13 cellular contexts compared by ENCODE assay signal in the genomic region with DNA sequence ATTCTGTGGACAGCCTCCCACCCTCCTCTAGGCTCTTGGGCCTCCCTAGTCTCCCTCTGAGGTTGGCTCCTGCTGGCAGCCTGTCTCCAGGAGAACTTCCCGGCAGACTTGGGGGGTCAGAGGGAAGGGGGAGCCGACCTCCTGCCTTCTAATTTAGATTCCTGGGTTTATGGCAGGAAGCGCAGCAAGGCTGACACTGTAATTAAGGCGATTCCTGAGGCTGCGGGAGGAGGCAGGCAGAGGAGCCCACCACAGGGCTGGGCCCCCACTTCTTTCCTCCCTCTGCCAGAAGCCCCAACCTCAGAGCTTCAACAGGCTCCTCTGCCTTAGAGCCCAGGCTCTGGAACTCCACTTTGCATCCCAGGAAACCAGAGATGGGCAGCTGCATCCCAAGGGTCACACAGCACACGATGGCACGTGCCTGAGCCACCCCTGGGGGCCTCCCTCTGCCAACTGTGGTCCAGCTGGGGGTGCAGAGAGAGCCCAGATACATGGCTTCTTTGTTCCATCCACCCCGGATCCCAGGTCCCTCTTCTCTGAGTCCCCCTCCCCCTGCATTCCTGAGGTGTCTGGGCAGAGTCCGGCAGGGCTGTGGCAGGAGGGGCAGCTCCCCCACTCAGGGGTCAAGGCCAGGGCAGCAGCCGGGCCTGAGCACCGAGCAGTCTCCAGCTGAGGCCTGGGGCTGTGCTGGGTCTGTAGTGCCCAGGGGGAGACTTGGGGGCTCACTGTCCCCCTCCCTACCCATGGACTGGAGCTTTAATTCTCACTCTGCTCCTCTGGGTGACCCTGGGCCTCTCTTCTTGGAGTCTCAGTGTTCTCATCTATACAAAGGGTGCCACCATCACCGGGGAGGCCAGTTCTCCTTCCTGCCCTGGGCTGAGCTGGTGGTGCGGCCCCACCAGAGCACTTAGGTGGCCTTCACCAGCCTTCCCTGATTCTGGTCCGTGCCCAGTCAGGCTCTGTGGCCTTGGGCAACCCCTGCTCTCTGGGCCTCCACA. TPM values are rescaled to one million over a fixed set of nuclear protein-coding genes. Genes with fewer than 3 reads are reported as not detected.
DNase-seq lines count a peak whose midpoint lies in the region; ATAC-seq, FAIRE-seq and TF ChIP-seq lines count a peak whose summit lies in the region.
"Had no signal": no experiment of that assay in that cellular context is flagged by ENCODE, and none has a peak within 500 bp of the region (broad histone marks: within the 10 kb centered on the region; RNA-seq: fewer than 3 reads in every experiment).

No MANE protein-coding gene starts in this region.

- TF ChIP-seq RAD21 in H1 (IDR thresholded peaks at IDR 0.05 in 1 of 2, conservative IDR thresholded peaks at IDR 0.05 in 1 of 2; ENCODE audit: low read depth in 2 of 2, low read length in 2 of 2), result no peak

- H3K9me3 Mint-ChIP-seq in activated CD4-positive, alpha-beta T cell treated with anti-CD3 and anti-CD28 coated beads, Interleukin-2, amount 10 ng/mL, durations not matched to agents 7 days and 5 days, result peaks cover 3% of the 10 kb centered on the region

- CTCF ChIA-PET in H1 (lab: Charles Lee; ENCODE audit: partially characterized antibody), result interaction anchor here (0.5 to 31.3 kb wide), 14 partner anchors 9 to 141 kb away, joined by 3 to 522 read pairs (median 3); a partner anchor contains a TSS
- CTCF ChIA-PET in activated CD4-positive, alpha-beta T cell treated with anti-CD3 and anti-CD28 coated beads, Interleukin-2, amount 10 ng/mL, durations not matched to agents 7 days and 5 days (lab: Charles Lee), result interaction anchor here (1.6 kb wide), 1 partner anchor 8 kb away, joined by 5 read pairs; no protein-coding TSS in a partner anchor

- H2BK5ac ChIP-seq in H1 (ENCODE audit: low read depth, low read length), result no peak overlapping the region

- 65% methylated on average over 13 of the region's 14 CpGs; no CpG with 5 or more reads in 1 of the 2 experiments for WGBS in H1 (ENCODE audit: extremely low coverage in 1 of 2, insufficient coverage in 1 of 2, insufficient read length in 1 of 2, insufficient replicate concordance in 2 of 2, low coverage in 1 of 2, low lambda C conversion rate in 2 of 2, missing lambda C conversion rate in 1 of 2), 2 experiments
- 48 to 62% methylated on average over 8 to 9 of the region's 14 CpGs for WGBS in mesodermal cell (ENCODE audit: insufficient coverage in 2 of 2), 2 experiments

- no peak overlapping the region for H3K9ac ChIP-seq in H1 (replicated peaks in 1 of 4; ENCODE audit: extremely low read depth in 1 of 4, low read depth in 3 of 4, low read length in 3 of 4)

- peaks cover 2% of the 10 kb centered on the region for H3K27me3 Mint-ChIP-seq in activated CD4-positive, alpha-beta T cell treated with anti-CD3 and anti-CD28 coated beads, Interleukin-2, amount 10 ng/mL, durations not matched to agents 7 days and 5 days

- H3K4ac ChIP-seq in H1 (replicated peaks; ENCODE audit: insufficient read length, low read depth, low read length), result no peak overlapping the region

- H2AFZ ChIP-seq in H1 (ENCODE audit: low read length), result no peak overlapping the region

- no peak overlapping the region for H3K4me2 ChIP-seq in H1 (ENCODE audit: insufficient read depth in 1 of 2, low read depth in 2 of 2, low read length in 2 of 2)

- H4K5ac ChIP-seq in H1 (ENCODE audit: insufficient read length, low read depth, low read length), result no peak overlapping the region

- no peak overlapping the region for H3K27ac ChIP-seq in H1 (ENCODE audit: low read depth, low read length)
- H3K27ac ChIP-seq in mesodermal cell (ENCODE audit: low read depth, low read length, severe bottlenecking), result peak overlapping the region; percentile 39
- peak overlapping the region; percentile 68 for H3K27ac ChIP-seq in vagina
- H3K27ac ChIP-seq: SK-N-MC had no signal

- H2BK120ac ChIP-seq in H1 (replicated peaks; ENCODE audit: low read depth, low read length), result no peak overlapping the region

- POLR2A ChIA-PET in H1 (lab: Charles Lee; ENCODE audit: partially characterized antibody), result interaction anchor here (0.8 to 1.9 kb wide), 8 partner anchors 8 to 50 kb away, joined by 3 to 5 read pairs (median 3); a partner anchor contains a TSS
- POLR2A ChIA-PET in activated CD4-positive, alpha-beta T cell treated with anti-CD3 and anti-CD28 coated beads, Interleukin-2, amount 10 ng/mL, durations not matched to agents 7 days and 5 days (lab: Charles Lee), result no interaction called here

- no peak overlapping the region for H2AK5ac ChIP-seq in H1 (ENCODE audit: low read depth, low read length)

- intact Hi-C loops in left ventricle myocardium superior (cut with micrococcal nuclease), result no loop called here
- intact Hi-C loops in cardiac septum (cut with DNase I), result no loop called here
- intact Hi-C loops in vagina (cut with DNase I), result no loop called here

- DNase-seq in left ventricle myocardium superior, result peak; percentile 16
- no peak for DNase-seq in cardiac septum (ENCODE audit: low spot score)
- DNase-seq in H1 (ENCODE audit: low read depth in 1 of 2, low spot score in 2 of 2), result peak in 1 of 2 experiments; percentile 70
- no peak for DNase-seq in vagina (ENCODE audit: extremely low spot score in 2 of 2)
- no peak for DNase-seq in NCI-H2107 (lab: John Stamatoyannopoulos, UW)
- DNase-seq in activated CD4-positive, alpha-beta T cell treated with anti-CD3 and anti-CD28 coated beads, Interleukin-2, amount 10 ng/mL, durations not matched to agents 7 days and 5 days, result no peak
- DNase-seq: activated naive CD8-positive, alpha-beta T cell treated with anti-CD3 and anti-CD28 coated beads for 36 hours; NCI-H2081 treated with DMSO at 0.1 percent for 48 hours had no signal

- no peaks in the 10 kb centered on the region for H3K36me3 Mint-ChIP-seq in activated CD4-positive, alpha-beta T cell treated with anti-CD3 and anti-CD28 coated beads, Interleukin-2, amount 10 ng/mL, durations not matched to agents 7 days and 5 days (ENCODE audit: low read depth)

- 0 out of 2 replicates have a peak overlapping the region, but pooled peaks have one; percentile 32 for H3K18ac ChIP-seq in H1 (ENCODE audit: extremely low read depth, low read length)

- H3K14ac ChIP-seq in H1 (ENCODE audit: insufficient read length), result no peak overlapping the region

- no peaks in the 10 kb centered on the region; the same call in 1 of the 2 replicates for H3K79me1 ChIP-seq in H1 (ENCODE audit: low read depth, low read length)

- H3K27me3 ChIP-seq in H1 (replicated peaks in 1 of 4; ENCODE audit: control insufficient read depth in 3 of 4, extremely low read depth in 1 of 4, insufficient read depth in 3 of 4, low read length in 3 of 4) (no peaks in the 10 kb centered on the region), vagina (no peaks in the 10 kb centered on the region)
- H3K27me3 ChIP-seq: tibial artery had no signal

- H4K20me1 ChIP-seq in H1 (replicated peaks in 1 of 2; ENCODE audit: control insufficient read depth in 1 of 2, insufficient read depth in 2 of 2, low read length in 2 of 2), result no peaks in the 10 kb centered on the region

- H3K36me3 ChIP-seq in H1 (ENCODE audit: control insufficient read depth in 2 of 4, insufficient read depth in 4 of 4, low read length in 3 of 4) (no peaks in the 10 kb centered on the region), mesodermal cell (ENCODE audit: control insufficient read depth, insufficient read depth, low read length) (no peaks in the 10 kb centered on the region), vagina (no peaks in the 10 kb centered on the region)
- H3K36me3 ChIP-seq: tibial artery had no signal

- no peak overlapping the region for H3K23ac ChIP-seq in H1 (ENCODE audit: insufficient read length)

- H3K23me2 ChIP-seq in H1 (ENCODE audit: low read depth, low read length), result no peaks in the 10 kb centered on the region; the same call in 1 of the 2 replicates

- H3K4me3 Mint-ChIP-seq in activated CD4-positive, alpha-beta T cell treated with anti-CD3 and anti-CD28 coated beads, Interleukin-2, amount 10 ng/mL, durations not matched to agents 7 days and 5 days, result no peak overlapping the region
- H3K4me3 Mint-ChIP-seq: activated naive CD8-positive, alpha-beta T cell treated with anti-CD3 and anti-CD28 coated beads for 36 hours had no signal

- H3K4me1 ChIP-seq in H1 (replicated peaks in 1 of 4; ENCODE audit: control insufficient read depth in 3 of 4, insufficient read depth in 4 of 4, low read length in 3 of 4) (peaks cover 20 to 39% (median 27%) of the 10 kb centered on the region in 4 experiments), mesodermal cell (ENCODE audit: control insufficient read depth, insufficient read depth, low read length, poor library complexity, severe bottlenecking) (peaks cover 23% of the 10 kb centered on the region), vagina (peaks cover 9% of the 10 kb centered on the region)

- no peak for TF ChIP-seq EP300 in H1 (IDR thresholded peaks at IDR 0.05; ENCODE audit: borderline replicate concordance in 1 of 2, low read depth in 2 of 2, low read length in 2 of 2)

- H3K27ac Mint-ChIP-seq in activated CD4-positive, alpha-beta T cell treated with anti-CD3 and anti-CD28 coated beads, Interleukin-2, amount 10 ng/mL, durations not matched to agents 7 days and 5 days, result no peak overlapping the region
- H3K27ac Mint-ChIP-seq: activated naive CD8-positive, alpha-beta T cell treated with anti-CD3 and anti-CD28 coated beads for 36 hours had no signal

- H2BK15ac ChIP-seq in H1 (ENCODE audit: low read length), result peak overlapping the region; percentile 61; the same call in 1 of the 2 replicates

- TF ChIP-seq POLR2A in H1 (IDR thresholded peaks at IDR 0.05; ENCODE audit: control extremely low read depth in 1 of 2, low read depth in 2 of 2, low read length in 2 of 2), result no peak
- no peak for TF ChIP-seq POLR2A in vagina (IDR thresholded peaks at IDR 0.05)

- peak overlapping the region; percentile 48; the same call in 1 of the 2 replicates for H2BK20ac ChIP-seq in H1 (ENCODE audit: low read length)

- H3K56ac ChIP-seq in H1 (replicated peaks; ENCODE audit: insufficient read length, low read depth, low read length), result no peak overlapping the region

- H3K9me3 ChIP-seq in H1 (ENCODE audit: insufficient read depth in 2 of 2, low read depth in 1 of 2, low read length in 1 of 2), result peaks cover 4 to 8% of the 10 kb centered on the region in 2 experiments; a peak in 3 of 4 replicates
- peaks cover 14% of the 10 kb centered on the region for H3K9me3 ChIP-seq in mesodermal cell (ENCODE audit: control insufficient read depth, low read length)
- H3K9me3 ChIP-seq in vagina, result no peaks in the 10 kb centered on the region

- peak; percentile 41 for ATAC-seq in left ventricle myocardium superior
- no peak for ATAC-seq in GM19463 (IDR thresholded peaks at IDR 0.05; ENCODE audit: unreplicated experiment)

- FAIRE-seq in H1 (lab: Jason Lieb, UNC), result no peak
- FAIRE-seq: colon had no signal

- TF ChIP-seq CTCF in H1 (IDR thresholded peaks at IDR 0.05; ENCODE audit: control extremely low read depth in 1 of 3, insufficient read depth in 1 of 3, low read depth in 1 of 3, low read length in 3 of 3) (no peak), vagina (IDR thresholded peaks at IDR 0.05) (no peak)

- H3K4me3 ChIP-seq in H1 (ENCODE audit: extremely low read depth in 1 of 4, insufficient read depth in 2 of 4, low read depth in 3 of 4, low read length in 4 of 4) (no peak overlapping the region), mesodermal cell (ENCODE audit: extremely low read depth, insufficient read depth, low read length, poor library complexity, severe bottlenecking) (no peak overlapping the region), vagina (no peak overlapping the region)
- H3K4me3 ChIP-seq: SK-N-MC, tibial artery had no signal

- H2BK12ac ChIP-seq in H1 (ENCODE audit: low read depth, low read length), result peak overlapping the region; percentile 75; the same call in 1 of the 2 replicates

- H3K79me2 ChIP-seq in H1 (ENCODE audit: control insufficient read depth in 1 of 2, insufficient read depth in 2 of 2, low read length in 2 of 2), result no peaks in the 10 kb centered on the region

- H4K8ac ChIP-seq in H1 (ENCODE audit: extremely low read depth, insufficient read depth, low read length), result no peak overlapping the region; the same call in 1 of the 2 replicates

- H3K4me1 Mint-ChIP-seq in activated CD4-positive, alpha-beta T cell treated with anti-CD3 and anti-CD28 coated beads, Interleukin-2, amount 10 ng/mL, durations not matched to agents 7 days and 5 days, result no peaks in the 10 kb centered on the region
- H3K4me1 Mint-ChIP-seq: activated naive CD8-positive, alpha-beta T cell treated with anti-CD3 and anti-CD28 coated beads for 36 hours had no signal

- no peak overlapping the region for H4K91ac ChIP-seq in H1 (replicated peaks; ENCODE audit: insufficient read length, low read length)

RNA-seq across cellular contexts. Expression of a gene that starts 39.4 kb away (rescaled TPM):
- total RNA-seq in left ventricle myocardium superior, result 3.7 TPM
- 3.0 TPM for total RNA-seq in cardiac septum
- 0.25 and 0.78 TPM in 2 replicates for total RNA-seq in H1 (2021; fragmentation: NEBNext Ultra II Directional; extraction: Animal tissue kit (Norgen Biotek cat#: 25700))
- 0.73 and 1.6 TPM in 2 replicates for polyA plus RNA-seq in H1 (2011; rRNA removed)
- 0.54 TPM for polyA plus RNA-seq in H1 (2011; cell fraction: cytosol; rRNA removed)
- polyA plus RNA-seq in H1 (2011; cell fraction: nucleus; rRNA removed), result 1.4 TPM
- 0.33 to 1.4 TPM (median 1.1 TPM) in 4 replicates for polyA plus RNA-seq in H1 (2012, experiment 1 of 2)
- 0.76 TPM for polyA plus RNA-seq in H1 (2012, experiment 2 of 2)
- 0.85 TPM for polyA plus RNA-seq in H1 (2013, experiment 1 of 2)
- polyA plus RNA-seq in H1 (2013, experiment 2 of 2), result 0.92 TPM
- 0.22 and 0.46 TPM in 2 replicates for polyA minus RNA-seq in H1 (2011; rRNA and poly(A)+ RNA removed)
- 0.88 TPM for polyA minus RNA-seq in H1 (2011; cell fraction: cytosol; rRNA and poly(A)+ RNA removed)
- polyA minus RNA-seq in H1 (2011; cell fraction: nucleus; rRNA and poly(A)+ RNA removed), result 1.2 TPM
- 0.96 TPM for polyA plus RNA-seq in mesodermal cell (2013, experiment 1 of 2)
- 0.71 TPM for polyA plus RNA-seq in mesodermal cell (2013, experiment 2 of 2)
- total RNA-seq in vagina, result 0.98 TPM
- 1 to 10 TPM in 1 of 2 experiments, under 1 TPM in 1; 0.67 to 1.1 TPM for total RNA-seq in activated CD4-positive, alpha-beta T cell treated with anti-CD3 and anti-CD28 coated beads, Interleukin-2, amount 10 ng/mL, durations not matched to agents 7 days and 5 days

RNA-seq across cellular contexts. Expression of a gene that starts 43.0 kb away (rescaled TPM):
- 7.6 TPM for total RNA-seq in left ventricle myocardium superior
- total RNA-seq in cardiac septum, result 26.1 TPM
- 28.4 and 33.6 TPM in 2 replicates for total RNA-seq in H1 (2021; fragmentation: NEBNext Ultra II Directional; extraction: Animal tissue kit (Norgen Biotek cat#: 25700))
- polyA plus RNA-seq in H1 (2011; rRNA removed), result 26.8 and 42.2 TPM in 2 replicates
- 24.2 TPM for polyA plus RNA-seq in H1 (2011; cell fraction: cytosol; rRNA removed)
- polyA plus RNA-seq in H1 (2011; cell fraction: nucleus; rRNA removed), result 69.5 TPM
- polyA plus RNA-seq in H1 (2012, experiment 1 of 2), result 23.3 to 29.4 TPM (median 24.9 TPM) in 4 replicates
- 28.9 TPM for polyA plus RNA-seq in H1 (2012, experiment 2 of 2)
- 33.8 TPM for polyA plus RNA-seq in H1 (2013, experiment 1 of 2)
- 33.1 TPM for polyA plus RNA-seq in H1 (2013, experiment 2 of 2)
- polyA minus RNA-seq in H1 (2011; rRNA and poly(A)+ RNA removed), result 44.2 and 53.8 TPM in 2 replicates
- polyA minus RNA-seq in H1 (2011; cell fraction: cytosol; rRNA and poly(A)+ RNA removed), result 30.1 TPM
- polyA minus RNA-seq in H1 (2011; cell fraction: nucleus; rRNA and poly(A)+ RNA removed), result 34.1 TPM
- polyA plus RNA-seq in mesodermal cell (2013, experiment 1 of 2), result 89.4 TPM
- 69.9 TPM for polyA plus RNA-seq in mesodermal cell (2013, experiment 2 of 2)
- total RNA-seq in vagina, result 264 TPM
- not detected for total RNA-seq in activated CD4-positive, alpha-beta T cell treated with anti-CD3 and anti-CD28 coated beads, Interleukin-2, amount 10 ng/mL, durations not matched to agents 7 days and 5 days
